In genomic region chr2:217964255-217964654, GRCh38 we compare ENCODE assay signal across 16 cellular contexts. TPM values are rescaled to one million over a fixed set of nuclear protein-coding genes. Genes with fewer than 3 reads are reported as not detected.
DNase-seq lines count a peak whose midpoint lies in the region; ATAC-seq and TF ChIP-seq lines count a peak whose summit lies in the region.
"Had no signal": no experiment of that assay in that cellular context is flagged by ENCODE, and none has a peak within 500 bp of the region (broad histone marks: within the 10 kb centered on the region; RNA-seq: fewer than 3 reads in every experiment).

No MANE protein-coding gene starts in this region.

- no peaks in the 10 kb centered on the region for H3K36me3 ChIP-seq in prostate gland
- H3K36me3 ChIP-seq in vagina = no peaks in the 10 kb centered on the region

- H3K4me1 ChIP-seq in prostate gland (replicated peaks) (peaks cover 8% of the 10 kb centered on the region), vagina (peaks cover 84% of the 10 kb centered on the region)

- no peak for TF ChIP-seq CTCF in prostate gland (IDR thresholded peaks at IDR 0.05)
- no peak for TF ChIP-seq CTCF in vagina (IDR thresholded peaks at IDR 0.05)

- intact Hi-C loops in Right ventricle myocardium inferior (cut with DNase I) (no loop called here), cardiac septum (cut with DNase I) (no loop called here), prostate gland (cut with DNase I) (no loop called here), vagina (cut with DNase I) (no loop called here)

- WGBS in prostate gland = 60% methylated on average over 7 of the region's 7 CpGs

- TF ChIP-seq POLR2A in prostate gland (IDR thresholded peaks at IDR 0.05) (no peak), vagina (IDR thresholded peaks at IDR 0.05) (no peak)

- H3K27ac ChIP-seq in prostate gland (peak overlapping the region; percentile 31 to 62), vagina (peak overlapping the region; percentile 82)

- no peak for DNase-seq in Right ventricle myocardium inferior (ENCODE audit: missing footprints)
- DNase-seq in cardiac septum (ENCODE audit: low spot score) = no peak
- DNase-seq in iris pigment epithelial cell (ENCODE audit: low read depth) = peak; percentile 63
- no peak for DNase-seq in prostate gland (ENCODE audit: low spot score)
- no peak for DNase-seq in vagina (ENCODE audit: extremely low spot score in 2 of 2)
- DNase-seq in iPS-NIHi11 (ENCODE audit: low spot score) = no peak
- DNase-seq in NCI-H2227 (lab: John Stamatoyannopoulos, UW; ENCODE audit: unreplicated experiment) = no peak
- DNase-seq in NCI-H1930 (lab: John Stamatoyannopoulos, UW) = no peak
- DNase-seq: activated CD8-positive, alpha-beta memory T cell treated with anti-CD3 and anti-CD28 coated beads, Interleukin-2, amount 50 U/mL, for 4 hours; CD4-positive, alpha-beta memory T cell; cortex of kidney; NCI-H146; NCI-H524; stimulated activated CD4-positive, alpha-beta T cell treated with anti-CD3 and anti-CD28 coated beads, Interleukin-1b, Interleukin-23, amount 100 ng/mL, for 48 hours; T-helper 17 cell had no signal

- H3K27me3 ChIP-seq in prostate gland (replicated peaks; ENCODE audit: insufficient read depth) (no peaks in the 10 kb centered on the region), vagina (no peaks in the 10 kb centered on the region)

- H3K9me3 ChIP-seq in prostate gland (no peaks in the 10 kb centered on the region), vagina (no peaks in the 10 kb centered on the region)

- peak; percentile 62 for ATAC-seq in Right ventricle myocardium inferior
- ATAC-seq: activated CD4-positive, CD25-positive, alpha-beta regulatory T cell treated with anti-CD3 and anti-CD28 coated beads, Interleukin-2, amount 50 U/mL, for 24 hours; T-helper 17 cell had no signal

- H3K4me3 ChIP-seq in prostate gland = no peak overlapping the region
- H3K4me3 ChIP-seq in vagina = no peak overlapping the region

RNA-seq across cellular contexts. Expression of gene TNS1, which starts 38.5 kb away (rescaled TPM):
- total RNA-seq in Right ventricle myocardium inferior = 705 TPM
- total RNA-seq in cardiac septum = 870 TPM
- 100 to 1,000 TPM; 238 to 659 TPM for total RNA-seq in prostate gland
- total RNA-seq in vagina = 216 TPM
